In genomic region chr2:28240937-28241336, GRCh38 we compare ENCODE assay signal across 29 cellular contexts.
"Had no signal": no experiment of that assay in that cellular context is flagged by ENCODE, and none has a peak within 500 bp of the region (broad histone marks: within the 10 kb centered on the region; RNA-seq: fewer than 3 reads in every experiment).

No MANE protein-coding gene starts in this region.

- H3K4me1 ChIP-seq: colonic mucosa, foreskin keratinocyte, gastrocnemius medialis, gastroesophageal sphincter had no signal

- H3K4me3 ChIP-seq: colonic mucosa, coronary artery, dorsolateral prefrontal cortex, esophagus muscularis mucosa, esophagus squamous epithelium, gastrocnemius medialis, gastroesophageal sphincter, heart left ventricle, heart right ventricle had no signal

- ATAC-seq: effector memory CD8-positive, alpha-beta T cell; esophagus mucosa; foreskin keratinocyte; gastrocnemius medialis; gastroesophageal sphincter; heart left ventricle; heart right ventricle had no signal

- H3K27ac ChIP-seq: colonic mucosa, coronary artery, dorsolateral prefrontal cortex, epithelial cell of prostate, esophagus muscularis mucosa, esophagus squamous epithelium, foreskin keratinocyte, gastrocnemius medialis, gastroesophageal sphincter, heart left ventricle, heart right ventricle had no signal

- H3K9me3 ChIP-seq: colonic mucosa, esophagus muscularis mucosa, esophagus squamous epithelium, gastrocnemius medialis, gastroesophageal sphincter, heart left ventricle, heart right ventricle had no signal

- H3K27ac Mint-ChIP-seq: dendritic cell treated with granulocyte-macrophage colony-stimulating factor and Interleukin-4, amounts not matched to agents 40 ng/mL and 50 ng/mL, for 4 days; endodermal cell had no signal

- DNase-seq: colonic mucosa; cortex of kidney; dermis blood vessel endothelial cell; dorsolateral prefrontal cortex; effector CD4-positive, alpha-beta T cell; effector CD8-positive, alpha-beta T cell; effector memory CD4-positive, alpha-beta T cell; effector memory CD8-positive, alpha-beta T cell; endodermal cell; erythroblast; esophagus squamous epithelium; foreskin fibroblast; foreskin keratinocyte; foreskin melanocyte; gastrocnemius medialis; glutamatergic neuron; head of caudate nucleus; heart left ventricle; heart right ventricle had no signal

- H3K9me3 Mint-ChIP-seq: dendritic cell treated with granulocyte-macrophage colony-stimulating factor and Interleukin-4, amounts not matched to agents 40 ng/mL and 50 ng/mL, for 4 days; effector memory CD8-positive, alpha-beta T cell; endodermal cell had no signal

- H3K4me1 Mint-ChIP-seq: endodermal cell had no signal

- H3K36me3 ChIP-seq: colonic mucosa had no signal

- H3K27me3 Mint-ChIP-seq: dendritic cell treated with granulocyte-macrophage colony-stimulating factor and Interleukin-4, amounts not matched to agents 40 ng/mL and 50 ng/mL, for 4 days; effector memory CD8-positive, alpha-beta T cell had no signal

- H3K4me3 Mint-ChIP-seq: dendritic cell treated with granulocyte-macrophage colony-stimulating factor and Interleukin-4, amounts not matched to agents 40 ng/mL and 50 ng/mL, for 4 days; effector memory CD8-positive, alpha-beta T cell; endodermal cell had no signal

- FAIRE-seq: colon, endometrium, endothelial cell of umbilical vein, frontal cortex had no signal

- H3K27me3 ChIP-seq: colonic mucosa, dorsolateral prefrontal cortex, esophagus muscularis mucosa, esophagus squamous epithelium, foreskin keratinocyte, gastrocnemius medialis, gastroesophageal sphincter, heart left ventricle, heart right ventricle had no signal
